In the genomic region with DNA sequence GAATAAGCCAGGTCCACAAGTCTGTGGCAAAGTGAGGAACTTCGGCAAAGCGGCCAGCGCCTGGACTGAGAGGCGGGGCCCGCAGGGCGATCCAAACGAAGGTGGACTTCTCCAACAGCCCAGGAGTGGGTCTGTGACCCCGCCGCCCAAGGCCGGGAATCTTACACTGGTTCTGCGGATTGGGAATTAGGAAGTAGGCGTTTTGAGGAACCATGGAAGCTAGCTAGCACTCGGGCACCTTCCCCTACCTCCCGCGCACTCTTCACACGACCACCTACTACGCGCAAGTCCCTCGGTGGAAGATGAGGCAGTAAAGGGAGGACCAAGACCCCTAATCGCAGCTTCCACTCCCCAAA, we compare ENCODE assay signal across 6 cellular contexts. TPM values are rescaled to one million over a fixed set of nuclear protein-coding genes. Genes with fewer than 3 reads are reported as not detected.
DNase-seq lines count a peak whose midpoint lies in the region; ATAC-seq and TF ChIP-seq lines count a peak whose summit lies in the region.

No MANE protein-coding gene starts in this region.

- H3K9me2 ChIP-seq in hepatocyte (replicated peaks; ENCODE audit: insufficient read depth), result no peaks in the 10 kb centered on the region

- H3K79me2 ChIP-seq in hepatocyte, result peaks cover 42% of the 10 kb centered on the region

- H3K27me3 ChIP-seq in hepatocyte (no peaks in the 10 kb centered on the region), transverse colon (no peaks in the 10 kb centered on the region)

- WGBS in hepatocyte (ENCODE audit: low lambda C conversion rate, missing lambda C conversion rate), result 70% methylated on average over 20 of the region's 20 CpGs
- WGBS in transverse colon (ENCODE audit: low coverage in 1 of 2), 2 donors, result 68% methylated on average over 19 of the region's 20 CpGs; no CpG with 5 or more reads in 1 of the 2 donors

- no peaks in the 10 kb centered on the region for H3K9me3 Mint-ChIP-seq in activated T-cell treated with anti-CD3 and anti-CD28 coated beads, Interleukin-2, amount 50 U/mL, for 24 hours

- H3K36me3 ChIP-seq in hepatocyte (replicated peaks; ENCODE audit: insufficient read depth, low read depth) (no peaks in the 10 kb centered on the region), transverse colon (peaks cover 0 to 19% (median 5%) of the 10 kb centered on the region in 4 donors)

- H3K4me1 ChIP-seq in hepatocyte (ENCODE audit: insufficient read depth), result peaks cover 25% of the 10 kb centered on the region
- H3K4me1 ChIP-seq in transverse colon, result peaks cover 21 to 47% (median 37%) of the 10 kb centered on the region in 4 donors

- peaks cover 16% of the 10 kb centered on the region for H4K20me1 ChIP-seq in hepatocyte (ENCODE audit: insufficient read depth, poor library complexity, severe bottlenecking)

- peak overlapping the region; percentile 88 for H2AFZ ChIP-seq in hepatocyte

- H3K27me3 Mint-ChIP-seq in activated T-cell treated with anti-CD3 and anti-CD28 coated beads, Interleukin-2, amount 50 U/mL, for 24 hours, result no peaks in the 10 kb centered on the region

- intact Hi-C loops in transverse colon (cut with DNase I; ENCODE audit: low total_unique reads), result no loop called here

- DNase-seq in activated T-cell treated with anti-CD3 and anti-CD28 coated beads, Interleukin-2, amount 50 U/mL, for 24 hours, result no peak
- DNase-seq in activated T-cell treated with anti-CD3 and anti-CD28 coated beads, Interleukin-2, amount 50 U/mL, for 1 hour, result no peak
- DNase-seq in hepatocyte (ENCODE audit: low spot score) (no peak), transverse colon (peak; percentile 20), kidney tubule cell (ENCODE audit: low spot score) (no peak)

- peak overlapping the region; percentile 76 for H3K4me3 Mint-ChIP-seq in activated T-cell treated with anti-CD3 and anti-CD28 coated beads, Interleukin-2, amount 50 U/mL, for 24 hours

- H3K36me3 Mint-ChIP-seq in activated T-cell treated with anti-CD3 and anti-CD28 coated beads, Interleukin-2, amount 50 U/mL, for 24 hours (ENCODE audit: low read depth), result peaks cover 51% of the 10 kb centered on the region

- peaks cover 65% of the 10 kb centered on the region for H3K4me1 Mint-ChIP-seq in activated T-cell treated with anti-CD3 and anti-CD28 coated beads, Interleukin-2, amount 50 U/mL, for 24 hours (ENCODE audit: low read depth)

- peak overlapping the region; percentile 82 for H3K4me3 ChIP-seq in hepatocyte
- peak overlapping the region; percentile 41 to 100 (median 93) for H3K4me3 ChIP-seq in transverse colon

- TF ChIP-seq CTCF in hepatocyte (IDR thresholded peaks at IDR 0.05; ENCODE audit: poor library complexity) (no peak), transverse colon (IDR thresholded peaks at IDR 0.05) (no peak)

- TF ChIP-seq POLR2A in transverse colon (IDR thresholded peaks at IDR 0.05), result no peak

- no peak for TF ChIP-seq EP300 in transverse colon (IDR thresholded peaks at IDR 0.05; ENCODE audit: low read depth)

- H3K9me3 ChIP-seq in hepatocyte (ENCODE audit: low read depth) (no peaks in the 10 kb centered on the region), transverse colon (no peaks in the 10 kb centered on the region)

- no peak overlapping the region for H3K27ac Mint-ChIP-seq in activated T-cell treated with anti-CD3 and anti-CD28 coated beads, Interleukin-2, amount 50 U/mL, for 24 hours

- ATAC-seq in GM19463 (IDR thresholded peaks at IDR 0.05; ENCODE audit: unreplicated experiment), result no peak

- H3K4me2 ChIP-seq in hepatocyte, result peak overlapping the region; percentile 97

- peak overlapping the region; percentile 99 for H3K27ac ChIP-seq in hepatocyte
- peak overlapping the region; percentile 91 to 97 (median 93) for H3K27ac ChIP-seq in transverse colon

- in situ Hi-C loops in transverse colon (cut with MboI; ENCODE audit: low pct_ligation_motif_present in 1 of 4, low pct_unique_long_range_greater_than_20kb in 1 of 4, low sequenced_read_pairs in 3 of 4), result no loop called here

RNA-seq across cellular contexts. Expression of a gene that starts 0.6 kb away (rescaled TPM):
- total RNA-seq in hepatocyte (194 and 243 TPM in 2 replicates), transverse colon (100 to 1,000 TPM in 3 of 4 donors, 10 to 100 TPM in 1; 70.1 to 379 (median 194) TPM)
- 237 and 289 TPM in 2 replicates for polyA plus RNA-seq in hepatocyte

RNA-seq across cellular contexts. Expression of a gene that starts 2.2 kb away (rescaled TPM):
- total RNA-seq in hepatocyte (15.4 TPM in 2 replicates), transverse colon (10 to 100 TPM; 10.3 to 20.5 (median 18.9) TPM)
- 12.3 and 13.0 TPM in 2 replicates for polyA plus RNA-seq in hepatocyte

RNA-seq across cellular contexts. Expression of a gene that starts 5.9 kb away (rescaled TPM):
- total RNA-seq in hepatocyte (0.96 and 1.7 TPM in 2 replicates), transverse colon (1 to 10 TPM in 1 of 4 donors, under 1 TPM in 1, not detected in 2; 0.79 to 3.4 TPM)
- not detected in 2 replicates for polyA plus RNA-seq in hepatocyte

RNA-seq across cellular contexts. Expression of a gene that starts 30.3 kb away (rescaled TPM):
- total RNA-seq in hepatocyte, result 0.24 and 0.30 TPM in 2 replicates
- 0.65 and 0.66 TPM in 2 replicates for polyA plus RNA-seq in hepatocyte
- total RNA-seq in transverse colon, result 1 to 10 TPM in 1 of 4 donors, under 1 TPM in 1, not detected in 2; 0.41 to 5.0 TPM
